Comparison of ENCODE assay signal across 13 cellular contexts in genomic region chr16:3461120-3461519, GRCh38. TPM values are rescaled to one million over a fixed set of nuclear protein-coding genes. Genes with fewer than 3 reads are reported as not detected.
A peak's percentile ranks its signal among the peaks of the same experiment; 100 is the strongest.
DNase-seq lines count a peak whose midpoint lies in the region; ATAC-seq and TF ChIP-seq lines count a peak whose summit lies in the region.
"Had no signal": no experiment of that assay in that cellular context is flagged by ENCODE, and none has a peak within 500 bp of the region (broad histone marks: within the 10 kb centered on the region; RNA-seq: fewer than 3 reads in every experiment).

No MANE protein-coding gene starts in this region.

- no peak for DNase-seq in cardiac muscle cell (ENCODE audit: low read depth in 1 of 2, low spot score in 1 of 2)
- no peak for DNase-seq in left ventricle myocardium superior
- no peak for DNase-seq in T-helper 2 cell treated with Interferon-gamma antibody and Interleukin-4, amounts not matched to agents 5 μg/mL and 100 μg/mL, for 36 hours (ENCODE audit: low spot score)
- DNase-seq in effector CD4-positive, alpha-beta T cell = peak; percentile 17
- DNase-seq in stimulated activated effector memory CD8-positive, alpha-beta T cell treated with anti-CD3 and anti-CD28 coated beads, Interleukin-12 subunit alpha, Interleukin-12 subunit beta, amount 100 ng/mL, for 72 hours (ENCODE audit: low spot score in 2 of 2) = peak in 1 of 2 donors; percentile 59
- DNase-seq in colonic mucosa = no peak
- no peak for DNase-seq in omental fat pad (ENCODE audit: low spot score)
- DNase-seq: islet precursor cell; NCI-H2081; Right ventricle myocardium superior; stimulated activated naive B cell treated with anti-CD40 and anti-IgM and Interleukin-4, amounts not matched to agents 10 μg/mL and 1 μg/mL and 100 μg/mL, for 72 hours had no signal

- H3K4me3 ChIP-seq in cardiac muscle cell (no peak overlapping the region), colonic mucosa (no peak overlapping the region)

- intact Hi-C loops in left ventricle myocardium superior (cut with micrococcal nuclease) (no loop called here), colonic mucosa (cut with DNase I) (no loop called here)

- peaks cover 9% of the 10 kb centered on the region for H3K36me3 Mint-ChIP-seq in T-helper 2 cell treated with Interferon-gamma antibody and Interleukin-4, amounts not matched to agents 5 μg/mL and 100 μg/mL, for 36 hours (ENCODE audit: low read depth)
- H3K36me3 Mint-ChIP-seq in stimulated activated effector memory CD8-positive, alpha-beta T cell treated with anti-CD3 and anti-CD28 coated beads, Interleukin-12 subunit alpha, Interleukin-12 subunit beta, amount 100 ng/mL, for 72 hours = peaks cover 18% of the 10 kb centered on the region

- H3K36me3 ChIP-seq in cardiac muscle cell (no peaks in the 10 kb centered on the region), colonic mucosa (no peaks in the 10 kb centered on the region)

- H3K9ac ChIP-seq in colonic mucosa (ENCODE audit: low read depth in 2 of 2, low read length in 2 of 2) = no peak overlapping the region

- H3K27ac Mint-ChIP-seq in T-helper 2 cell treated with Interferon-gamma antibody and Interleukin-4, amounts not matched to agents 5 μg/mL and 100 μg/mL, for 36 hours = peak overlapping the region; percentile 28
- H3K27ac Mint-ChIP-seq in stimulated activated effector memory CD8-positive, alpha-beta T cell treated with anti-CD3 and anti-CD28 coated beads, Interleukin-12 subunit alpha, Interleukin-12 subunit beta, amount 100 ng/mL, for 72 hours = peak overlapping the region; percentile 82
- H3K27ac Mint-ChIP-seq: stimulated activated naive B cell treated with anti-CD40 and anti-IgM and Interleukin-4, amounts not matched to agents 10 μg/mL and 1 μg/mL and 100 μg/mL, for 72 hours had no signal

- no peaks in the 10 kb centered on the region for H3K9me3 Mint-ChIP-seq in T-helper 2 cell treated with Interferon-gamma antibody and Interleukin-4, amounts not matched to agents 5 μg/mL and 100 μg/mL, for 36 hours
- H3K9me3 Mint-ChIP-seq in stimulated activated effector memory CD8-positive, alpha-beta T cell treated with anti-CD3 and anti-CD28 coated beads, Interleukin-12 subunit alpha, Interleukin-12 subunit beta, amount 100 ng/mL, for 72 hours = no peaks in the 10 kb centered on the region
- H3K9me3 Mint-ChIP-seq: stimulated activated naive B cell treated with anti-CD40 and anti-IgM and Interleukin-4, amounts not matched to agents 10 μg/mL and 1 μg/mL and 100 μg/mL, for 72 hours had no signal

- no peak for TF ChIP-seq CTCF in cardiac muscle cell (IDR thresholded peaks at IDR 0.05; ENCODE audit: low read depth, low read length)
- no peak for TF ChIP-seq CTCF in colonic mucosa (IDR thresholded peaks at IDR 0.05)
- no peak for TF ChIP-seq CTCF in omental fat pad (IDR thresholded peaks at IDR 0.05)

- peak overlapping the region; percentile 51 for H3K4me3 Mint-ChIP-seq in T-helper 2 cell treated with Interferon-gamma antibody and Interleukin-4, amounts not matched to agents 5 μg/mL and 100 μg/mL, for 36 hours
- peak overlapping the region; percentile 36 for H3K4me3 Mint-ChIP-seq in stimulated activated effector memory CD8-positive, alpha-beta T cell treated with anti-CD3 and anti-CD28 coated beads, Interleukin-12 subunit alpha, Interleukin-12 subunit beta, amount 100 ng/mL, for 72 hours

- ATAC-seq in left ventricle myocardium superior (no peak), HG02763 (IDR thresholded peaks at IDR 0.05; ENCODE audit: unreplicated experiment) (no peak), omental fat pad (ENCODE audit: low FRiP score) (no peak)
- no peak for ATAC-seq in stimulated activated effector memory CD8-positive, alpha-beta T cell treated with anti-CD3 and anti-CD28 coated beads, Interleukin-12 subunit alpha, Interleukin-12 subunit beta, amount 100 ng/mL, for 72 hours
- ATAC-seq: stimulated activated naive B cell treated with anti-CD40 and anti-IgM and Interleukin-4, amounts not matched to agents 10 μg/mL and 1 μg/mL and 100 μg/mL, for 72 hours had no signal

- H3K9me3 ChIP-seq in cardiac muscle cell (ENCODE audit: low read depth) (no peaks in the 10 kb centered on the region), colonic mucosa (no peaks in the 10 kb centered on the region)

- H3K4me1 ChIP-seq in cardiac muscle cell (ENCODE audit: low read depth) (peaks cover 37% of the 10 kb centered on the region), colonic mucosa (peaks cover 38% of the 10 kb centered on the region)

- peak overlapping the region; percentile 98 for H3K27ac ChIP-seq in cardiac muscle cell
- H3K27ac ChIP-seq in colonic mucosa = no peak overlapping the region
- H3K27ac ChIP-seq: epithelial cell of prostate had no signal

- H3K27me3 ChIP-seq in cardiac muscle cell (no peaks in the 10 kb centered on the region), colonic mucosa (no peaks in the 10 kb centered on the region)

- no peaks in the 10 kb centered on the region for H3K27me3 Mint-ChIP-seq in T-helper 2 cell treated with Interferon-gamma antibody and Interleukin-4, amounts not matched to agents 5 μg/mL and 100 μg/mL, for 36 hours (ENCODE audit: low read depth)
- H3K27me3 Mint-ChIP-seq: stimulated activated naive B cell treated with anti-CD40 and anti-IgM and Interleukin-4, amounts not matched to agents 10 μg/mL and 1 μg/mL and 100 μg/mL, for 72 hours had no signal

- peaks cover 41% of the 10 kb centered on the region for H3K4me1 Mint-ChIP-seq in T-helper 2 cell treated with Interferon-gamma antibody and Interleukin-4, amounts not matched to agents 5 μg/mL and 100 μg/mL, for 36 hours (ENCODE audit: low read depth)
- H3K4me1 Mint-ChIP-seq in stimulated activated effector memory CD8-positive, alpha-beta T cell treated with anti-CD3 and anti-CD28 coated beads, Interleukin-12 subunit alpha, Interleukin-12 subunit beta, amount 100 ng/mL, for 72 hours = peaks cover 48% of the 10 kb centered on the region

RNA-seq across cellular contexts. Expression of gene NAA60, which starts 17.6 kb away (rescaled TPM):
- total RNA-seq in cardiac muscle cell = 43.9 and 50.7 TPM in 2 replicates
- polyA plus RNA-seq in cardiac muscle cell = 77.0 and 83.0 TPM in 2 replicates
- total RNA-seq in left ventricle myocardium superior = 48.6 TPM
- 10 to 100 TPM; 56.8 to 68.6 TPM for total RNA-seq in colonic mucosa
- 10 to 100 TPM; 17.0 to 31.7 (median 26.5) TPM for total RNA-seq in omental fat pad

RNA-seq across cellular contexts. Expression of gene ZNF597, which starts 17.8 kb away (rescaled TPM):
- 1.2 and 2.1 TPM in 2 replicates for total RNA-seq in cardiac muscle cell
- polyA plus RNA-seq in cardiac muscle cell = 0.56 and 2.5 TPM in 2 replicates
- 2.0 TPM for total RNA-seq in left ventricle myocardium superior
- 1 to 10 TPM; 1.4 to 1.7 TPM for total RNA-seq in colonic mucosa
- 1 to 10 TPM; 2.0 to 3.3 (median 2.7) TPM for total RNA-seq in omental fat pad

RNA-seq across cellular contexts. Expression of gene C16orf90, which starts 34.2 kb away (rescaled TPM):
- total RNA-seq in cardiac muscle cell = not detected in 2 replicates
- not detected in 2 replicates for polyA plus RNA-seq in cardiac muscle cell
- not detected for total RNA-seq in left ventricle myocardium superior
- total RNA-seq in colonic mucosa = not detected
- total RNA-seq in omental fat pad = not detected
- total RNA-seq: Right ventricle myocardium superior had no signal

RNA-seq across cellular contexts. Expression of gene CLUAP1, which starts 39.7 kb away (rescaled TPM):
- 23.3 and 29.0 TPM in 2 replicates for total RNA-seq in cardiac muscle cell
- polyA plus RNA-seq in cardiac muscle cell = 50.5 and 52.0 TPM in 2 replicates
- 13.1 TPM for total RNA-seq in left ventricle myocardium superior
- total RNA-seq in colonic mucosa = 10 to 100 TPM in 1 of 2 donors, 1 to 10 TPM in 1; 7.9 to 10.8 TPM
- total RNA-seq in omental fat pad = 10 to 100 TPM in 2 of 4 donors, 1 to 10 TPM in 2; 8.5 to 17.8 (median 12.5) TPM
